1 cellular context compared by ENCODE assay signal in the genomic region with DNA sequence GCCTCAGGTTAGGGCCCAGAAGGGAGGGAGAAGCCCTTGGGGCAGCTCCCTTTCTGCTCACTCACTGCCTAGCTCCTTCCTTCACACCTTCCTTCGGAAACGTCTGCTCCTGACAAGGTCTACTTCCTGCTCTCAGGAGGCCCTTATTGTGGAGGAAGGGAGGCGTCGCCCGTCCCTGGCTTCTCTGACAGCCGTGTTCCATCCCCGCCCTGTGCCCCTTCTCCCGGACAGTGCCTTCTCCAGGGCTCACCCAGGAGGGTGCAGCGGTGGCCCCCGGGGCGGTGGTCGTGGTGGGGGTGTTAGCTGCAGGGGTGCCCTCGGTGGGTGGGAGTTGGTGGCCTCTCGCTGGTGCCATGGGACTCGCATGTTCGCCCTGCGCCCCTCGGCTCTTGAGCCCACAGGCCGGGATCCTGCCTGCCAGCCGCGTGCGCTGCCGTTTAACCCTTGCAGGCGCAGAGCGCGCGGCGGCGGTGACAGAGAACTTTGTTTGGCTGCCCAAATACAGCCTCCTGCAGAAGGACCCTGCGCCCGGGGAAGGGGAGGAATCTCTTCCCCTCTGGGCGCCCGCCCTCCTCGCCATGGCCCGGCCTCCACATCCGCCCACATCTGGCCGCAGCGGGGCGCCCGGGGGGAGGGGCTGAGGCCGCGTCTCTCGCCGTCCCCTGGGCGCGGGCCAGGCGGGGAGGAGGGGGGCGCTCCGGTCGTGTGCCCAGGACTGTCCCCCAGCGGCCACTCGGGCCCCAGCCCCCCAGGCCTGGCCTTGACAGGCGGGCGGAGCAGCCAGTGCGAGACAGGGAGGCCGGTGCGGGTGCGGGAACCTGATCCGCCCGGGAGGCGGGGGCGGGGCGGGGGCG.
TF ChIP-seq lines count a peak whose summit lies in the region.

No MANE protein-coding gene starts in this region.

TF ChIP-seq in WTC11, 78 proteins besides CTCF, POLR2A, EP300 and RAD21 (continued from another document):
- TF ChIP-seq NFE2L1 (CRISPR knock-in tag; IDR thresholded peaks at IDR 0.05) (0 out of 2 replicates have a peak, but pooled peaks have one; percentile 31), ZNF423 (CRISPR knock-in tag; IDR thresholded peaks at IDR 0.05) (peak; percentile 68; the same call in 1 of the 2 replicates), ETV6 (CRISPR knock-in tag; IDR thresholded peaks at IDR 0.05) (peak; percentile 64), ZBTB21 (CRISPR knock-in tag; IDR thresholded peaks at IDR 0.05; ENCODE audit: borderline replicate concordance) (peak; percentile 21; the same call in 1 of the 2 replicates), SP1 (CRISPR knock-in tag; conservative IDR thresholded peaks at IDR 0.05) (peak; percentile 83), MYBL2 (CRISPR knock-in tag; IDR thresholded peaks at IDR 0.05) (peak; percentile 49), ELF4 (CRISPR knock-in tag; IDR thresholded peaks at IDR 0.05; ENCODE audit: low read depth) (no peak), NFYB (CRISPR knock-in tag; conservative IDR thresholded peaks at IDR 0.05; ENCODE audit: low read depth) (peak; percentile 67), ESRRA (CRISPR knock-in tag; IDR thresholded peaks at IDR 0.05; ENCODE audit: borderline replicate concordance) (0 out of 2 replicates have a peak, but pooled peaks have one; percentile 34), FOXK1 (CRISPR knock-in tag; IDR thresholded peaks at IDR 0.05) (0 out of 2 replicates have a peak, but pooled peaks have one; percentile 40), FOXP1 (CRISPR knock-in tag; IDR thresholded peaks at IDR 0.05; ENCODE audit: borderline replicate concordance) (peak; percentile 84), GABPB1 (CRISPR knock-in tag; IDR thresholded peaks at IDR 0.05) (peak; percentile 43; the same call in 1 of the 2 replicates), RELA (CRISPR knock-in tag; IDR thresholded peaks at IDR 0.05; ENCODE audit: borderline replicate concordance) (peak; percentile 61; the same call in 1 of the 2 replicates), NFATC4 (CRISPR knock-in tag; IDR thresholded peaks at IDR 0.05) (no peak)
- TF ChIP-seq, protein P1, sequence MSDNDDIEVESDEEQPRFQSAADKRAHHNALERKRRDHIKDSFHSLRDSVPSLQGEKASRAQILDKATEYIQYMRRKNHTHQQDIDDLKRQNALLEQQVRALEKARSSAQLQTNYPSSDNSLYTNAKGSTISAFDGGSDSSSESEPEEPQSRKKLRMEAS (CRISPR knock-in tag; IDR thresholded peaks at IDR 0.05): peak; percentile 77
- TF ChIP-seq, protein P2, sequence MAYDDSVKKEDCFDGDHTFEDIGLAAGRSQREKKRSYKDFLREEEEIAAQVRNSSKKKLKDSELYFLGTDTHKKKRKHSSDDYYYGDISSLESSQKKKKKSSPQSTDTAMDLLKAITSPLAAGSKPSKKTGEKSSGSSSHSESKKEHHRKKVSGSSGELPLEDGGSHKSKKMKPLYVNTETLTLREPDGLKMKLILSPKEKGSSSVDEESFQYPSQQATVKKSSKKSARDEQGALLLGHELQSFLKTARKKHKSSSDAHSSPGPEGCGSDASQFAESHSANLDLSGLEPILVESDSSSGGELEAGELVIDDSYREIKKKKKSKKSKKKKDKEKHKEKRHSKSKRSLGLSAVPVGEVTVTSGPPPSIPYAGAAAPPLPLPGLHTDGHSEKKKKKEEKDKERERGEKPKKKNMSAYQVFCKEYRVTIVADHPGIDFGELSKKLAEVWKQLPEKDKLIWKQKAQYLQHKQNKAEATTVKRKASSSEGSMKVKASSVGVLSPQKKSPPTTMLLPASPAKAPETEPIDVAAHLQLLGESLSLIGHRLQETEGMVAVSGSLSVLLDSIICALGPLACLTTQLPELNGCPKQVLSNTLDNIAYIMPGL (CRISPR knock-in tag; IDR thresholded peaks at IDR 0.05): peak; percentile 76; the same call in 1 of the 2 replicates
- TF ChIP-seq, protein P3, sequence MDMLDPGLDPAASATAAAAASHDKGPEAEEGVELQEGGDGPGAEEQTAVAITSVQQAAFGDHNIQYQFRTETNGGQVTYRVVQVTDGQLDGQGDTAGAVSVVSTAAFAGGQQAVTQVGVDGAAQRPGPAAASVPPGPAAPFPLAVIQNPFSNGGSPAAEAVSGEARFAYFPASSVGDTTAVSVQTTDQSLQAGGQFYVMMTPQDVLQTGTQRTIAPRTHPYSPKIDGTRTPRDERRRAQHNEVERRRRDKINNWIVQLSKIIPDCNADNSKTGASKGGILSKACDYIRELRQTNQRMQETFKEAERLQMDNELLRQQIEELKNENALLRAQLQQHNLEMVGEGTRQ (CRISPR knock-in tag; IDR thresholded peaks at IDR 0.05): 0 out of 2 replicates have a peak, but pooled peaks have one; percentile 11
